In the genomic region with DNA sequence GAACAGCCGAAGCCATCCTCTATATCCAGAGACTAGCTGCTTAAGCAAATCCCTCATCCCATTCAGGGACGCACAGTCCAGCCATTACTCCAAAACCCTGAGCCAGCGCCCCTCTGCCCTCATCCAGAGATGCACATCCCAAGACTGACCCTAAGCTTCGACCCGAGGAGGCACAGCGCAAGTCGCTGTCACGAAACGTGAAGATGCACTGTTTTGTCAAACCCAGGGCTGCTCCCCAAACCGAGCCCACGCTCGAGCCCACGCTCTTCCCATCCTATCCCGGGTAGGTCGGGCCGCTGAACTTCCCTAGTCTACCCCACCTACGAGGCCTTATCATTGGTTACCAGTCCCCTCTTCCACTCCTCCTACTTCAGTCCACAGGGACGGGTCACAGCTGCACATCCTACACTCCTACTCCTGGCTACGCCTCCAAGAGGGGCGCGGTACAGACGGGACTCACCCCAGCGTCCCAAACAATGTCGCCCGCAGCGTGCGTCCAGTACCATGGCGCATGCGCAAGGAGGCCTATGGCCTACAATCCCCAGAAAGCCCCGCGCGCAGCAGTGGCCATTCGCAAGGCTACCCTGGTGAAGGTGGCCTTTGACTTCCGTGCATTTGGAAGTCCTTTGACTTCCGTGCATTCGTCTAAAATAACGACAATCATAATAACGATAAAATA, we compare ENCODE assay signal across 8 cellular contexts. TPM values are rescaled to one million over a fixed set of nuclear protein-coding genes. Genes with fewer than 3 reads are reported as not detected.
DNase-seq lines count a peak whose midpoint lies in the region; TF ChIP-seq lines count a peak whose summit lies in the region.

A gene (minus strand): TSS at position 501 of the 679 bp plus-strand sequence. CDS start 4,395 bp downstream, outside the sequence.

- H3K79me2 ChIP-seq in osteoblast (ENCODE audit: insufficient read depth, low read length), result no peaks in the 10 kb centered on the region

- H4K20me1 ChIP-seq in osteoblast (ENCODE audit: insufficient read depth, low read length), result no peaks in the 10 kb centered on the region

- H3K27ac ChIP-seq in osteoblast (ENCODE audit: low read depth, low read length) (peak within 1 kb of the TSS; percentile 31), testis (no peak within 1 kb of the TSS)

- H3K27me3 ChIP-seq in osteoblast (ENCODE audit: insufficient read depth, low read length) (no peaks in the 10 kb centered on the region), testis (no peaks in the 10 kb centered on the region)

- H3K4me3 ChIP-seq in osteoblast (ENCODE audit: insufficient read depth, low read length) (peak within 1 kb of the TSS; percentile 83), testis (peak within 1 kb of the TSS; percentile 60 to 79)

- H3K4me1 ChIP-seq in osteoblast (ENCODE audit: insufficient read depth, low read length) (no peaks in the 10 kb centered on the region), testis (peaks cover 4% of the 10 kb centered on the region)

- no peak for TF ChIP-seq CTCF in osteoblast (IDR thresholded peaks at IDR 0.05; ENCODE audit: extremely low read depth, low read depth, low read length)
- no peak for TF ChIP-seq CTCF in testis (IDR thresholded peaks at IDR 0.05)

- DNase-seq in EL (peak; percentile 98), LHCN-M2 (ENCODE audit: low read depth) (peak; percentile 98), glomerular endothelial cell (ENCODE audit: extremely low read depth, low read depth, low spot score) (peak; percentile 78), osteoblast (ENCODE audit: insufficient read length, low spot score, missing footprints) (peak; percentile 97), testis (peak; percentile 96), NCI-H2196 treated with DMSO at 0.1 percent for 48 hours (lab: John Stamatoyannopoulos, UW; ENCODE audit: unreplicated experiment) (no peak), NCI-H2107 (lab: John Stamatoyannopoulos, UW) (no peak)
- peak; percentile 83 for DNase-seq in activated effector memory CD4-positive, alpha-beta T cell treated with anti-CD3 and anti-CD28 coated beads, Interleukin-2, amount 50 U/mL, for 16 hours

- intact Hi-C loops in testis (cut with DNase I; ENCODE audit: low total_unique reads), result no loop called here

- H3K36me3 ChIP-seq in osteoblast (ENCODE audit: insufficient read depth, low read length) (no peaks in the 10 kb centered on the region), testis (ENCODE audit: low read depth, missing control alignments) (no peaks in the 10 kb centered on the region)

- H3K4me2 ChIP-seq in osteoblast (ENCODE audit: insufficient read depth, low read length), result peak within 1 kb of the TSS; percentile 92

- H2AFZ ChIP-seq in osteoblast (ENCODE audit: low read length), result peak within 1 kb of the TSS; percentile 99

- 0 to 1% methylated on average over 38 of the region's 38 CpGs for WGBS in testis, 2 donors

- H3K9me3 ChIP-seq in osteoblast (ENCODE audit: low read depth, low read length), result no peaks in the 10 kb centered on the region
- H3K9me3 ChIP-seq in testis, result no peaks in the 10 kb centered on the region

- TF ChIP-seq POLR2A in testis (IDR thresholded peaks at IDR 0.05), result no peak

RNA-seq across cellular contexts. Expression of the gene that starts here (rescaled TPM):
- total RNA-seq in LHCN-M2 (2014; rRNA removed), result 1.4 and 2.2 TPM in 2 replicates
- 0.80 TPM for polyA plus RNA-seq in LHCN-M2 (2012)
- 3.1 and 4.2 TPM in 2 replicates for total RNA-seq in glomerular endothelial cell
- total RNA-seq in osteoblast, result 5.3 and 5.8 TPM in 2 replicates
- total RNA-seq in testis, result 1 to 10 TPM; 7.1 to 7.9 TPM
- polyA plus RNA-seq in testis (ENCODE audit: insufficient read depth, low read depth, low replicate concordance), result 5.4 TPM

Comparison
In these comparisons a context has a peak if more than half of its experiments do, and no peak if none do; other contexts are left out.
1. DNase-seq: peak in EL (single experiment), LHCN-M2 (single experiment), activated effector memory CD4-positive, alpha-beta T cell treated with anti-CD3 and anti-CD28 coated beads, Interleukin-2, amount 50 U/mL, for 16 hours (single experiment), glomerular endothelial cell (single experiment), osteoblast (single experiment) and testis (single experiment); none in NCI-H2196 treated with DMSO at 0.1 percent for 48 hours (single experiment) and NCI-H2107 (single experiment).